15 cellular contexts compared by ENCODE assay signal in the genomic region with DNA sequence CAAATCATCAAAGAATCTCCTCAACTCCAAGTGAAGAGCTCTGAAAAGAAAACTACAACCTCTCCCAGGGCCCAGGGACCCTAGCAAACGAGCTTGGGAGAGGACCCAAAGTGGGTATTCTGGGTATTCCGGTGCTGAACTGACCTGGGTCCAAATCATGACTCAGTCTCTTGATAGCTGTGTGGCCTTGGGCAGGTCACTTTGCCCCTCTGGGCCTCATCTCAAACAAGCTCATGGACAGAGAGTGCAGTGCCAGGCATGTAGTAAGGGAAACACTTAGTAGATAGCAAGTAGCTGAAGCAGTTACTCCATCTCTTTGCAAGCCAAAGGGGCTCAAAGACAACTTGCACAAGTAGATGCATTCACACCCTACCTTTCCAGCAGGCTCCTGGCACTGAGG. TPM values are rescaled to one million over a fixed set of nuclear protein-coding genes. Genes with fewer than 3 reads are reported as not detected.
DNase-seq lines count a peak whose midpoint lies in the region; ATAC-seq and TF ChIP-seq lines count a peak whose summit lies in the region.
"Had no signal": no experiment of that assay in that cellular context is flagged by ENCODE, and none has a peak within 500 bp of the region (broad histone marks: within the 10 kb centered on the region; RNA-seq: fewer than 3 reads in every experiment).

No MANE protein-coding gene starts in this region.

- peak overlapping the region; percentile 89 for H2AFZ ChIP-seq in neural progenitor cell (replicated peaks)
- H2AFZ ChIP-seq: PC-9 had no signal

- H3K79me2 ChIP-seq in neural progenitor cell (ENCODE audit: low read depth) = no peaks in the 10 kb centered on the region

- no peak for ATAC-seq in HG03520 (IDR thresholded peaks at IDR 0.05; ENCODE audit: unreplicated experiment)

- H3K36me3 ChIP-seq in BE2C (no peaks in the 10 kb centered on the region), HEK293 (ENCODE audit: control insufficient read depth in 2 of 2, insufficient read depth in 1 of 2, low read length in 2 of 2) (no peaks in the 10 kb centered on the region), neural progenitor cell (no peaks in the 10 kb centered on the region), H7 (replicated peaks; ENCODE audit: control insufficient read depth, insufficient read depth, low read length) (no peaks in the 10 kb centered on the region)

- no peaks in the 10 kb centered on the region for H3F3A ChIP-seq in neural progenitor cell (ENCODE audit: low read depth)

- POLR2A ChIA-PET in HEK293 (lab: Yijun Ruan, JAX) = no interaction called here

- H4K20me1 ChIP-seq in neural progenitor cell (ENCODE audit: low read depth) = no peaks in the 10 kb centered on the region

- peak overlapping the region; percentile 72 for H3K27ac Mint-ChIP-seq in neural progenitor cell
- no peak overlapping the region for H3K27ac Mint-ChIP-seq in glutamatergic neuron (ENCODE audit: unreplicated experiment)

- H3K9me3 ChIP-seq in BE2C (no peaks in the 10 kb centered on the region), HEK293 (ENCODE audit: control insufficient read depth, insufficient read depth, low read depth, low read length) (no peaks in the 10 kb centered on the region), neural progenitor cell (ENCODE audit: low read depth) (no peaks in the 10 kb centered on the region)

- H3K9ac ChIP-seq in neural progenitor cell = no peak overlapping the region

- H3K27me3 ChIP-seq in BE2C (no peaks in the 10 kb centered on the region), neural progenitor cell (no peaks in the 10 kb centered on the region), H7 (ENCODE audit: control insufficient read depth, insufficient read depth, low read length) (no peaks in the 10 kb centered on the region)

- DNase-seq in BE2C (peak; percentile 1), caudate nucleus (lab: John Stamatoyannopoulos, UW) (no peak), neural progenitor cell (ENCODE audit: low spot score) (no peak), H7 (no peak), glutamatergic neuron (no peak)
- no peak for DNase-seq in stimulated activated CD4-positive, alpha-beta T cell treated with anti-CD3 and anti-CD28 coated beads, Interleukin-15, amount 100 ng/mL, for 24 hours
- DNase-seq: CD4-positive, alpha-beta memory T cell; IMR-90; NCI-H1048; PC-9 had no signal

- H3K27me3 Mint-ChIP-seq in neural progenitor cell (ENCODE audit: insufficient read depth, low read depth) (peaks cover 13% of the 10 kb centered on the region), glutamatergic neuron (ENCODE audit: unreplicated experiment) (peaks cover 3% of the 10 kb centered on the region)
- H3K27me3 Mint-ChIP-seq: CD4-positive, alpha-beta memory T cell had no signal

- peaks cover 40% of the 10 kb centered on the region for H3K4me1 ChIP-seq in BE2C
- H3K4me1 ChIP-seq in HEK293 (ENCODE audit: control insufficient read depth, insufficient read depth, low read length) = no peaks in the 10 kb centered on the region
- H3K4me1 ChIP-seq in neural progenitor cell = peaks cover 28% of the 10 kb centered on the region

- H3K4me3 Mint-ChIP-seq in neural progenitor cell (no peak overlapping the region), glutamatergic neuron (ENCODE audit: unreplicated experiment) (no peak overlapping the region)

- no peak overlapping the region for H3K4me2 ChIP-seq in neural progenitor cell
- H3K4me2 ChIP-seq: PC-9 had no signal

- H3K4me1 Mint-ChIP-seq in neural progenitor cell (peaks cover 65% of the 10 kb centered on the region), glutamatergic neuron (ENCODE audit: low read depth, unreplicated experiment) (peaks cover 28% of the 10 kb centered on the region)

- H3K27ac ChIP-seq in HEK293 (ENCODE audit: extremely low read depth, low read depth, low read length) (no peak overlapping the region), caudate nucleus (ENCODE audit: low read depth, low read length) (peak overlapping the region; percentile 95), neural progenitor cell (no peak overlapping the region)
- H3K27ac ChIP-seq: PC-9, SK-N-MC had no signal

- H3K4me3 ChIP-seq in BE2C (ENCODE audit: low read depth, low read length) = no peak overlapping the region
- H3K4me3 ChIP-seq in HEK293 (ENCODE audit: low read depth, low read length) = no peak overlapping the region
- H3K4me3 ChIP-seq in neural progenitor cell = no peak overlapping the region
- H3K4me3 ChIP-seq in H7 (ENCODE audit: insufficient read depth, low read depth, low read length) = no peak overlapping the region
- H3K4me3 ChIP-seq: PC-9, SK-N-MC had no signal

- TF ChIP-seq CTCF in BE2C (IDR thresholded peaks at IDR 0.05; ENCODE audit: low read depth, low read length) (no peak), HEK293 (tag by site-specific recombination; IDR thresholded peaks at IDR 0.05) (no peak), neural progenitor cell (IDR thresholded peaks at IDR 0.05) (no peak), glutamatergic neuron (IDR thresholded peaks at IDR 0.05; ENCODE audit: partially characterized antibody, unreplicated experiment) (no peak)

- CTCF ChIA-PET in HEK293 (lab: Yijun Ruan, JAX) = interaction anchor here (1.0 kb wide), 2 partner anchors 9 to 14 kb away, joined by 3 to 8 read pairs; no protein-coding TSS in a partner anchor

- H3K36me3 Mint-ChIP-seq in neural progenitor cell (no peaks in the 10 kb centered on the region), glutamatergic neuron (ENCODE audit: unreplicated experiment) (no peaks in the 10 kb centered on the region)
- H3K36me3 Mint-ChIP-seq: CD4-positive, alpha-beta memory T cell had no signal

- H3K9me3 Mint-ChIP-seq in neural progenitor cell (no peaks in the 10 kb centered on the region), glutamatergic neuron (ENCODE audit: unreplicated experiment) (peaks cover 7% of the 10 kb centered on the region)
- H3K9me3 Mint-ChIP-seq: CD4-positive, alpha-beta memory T cell had no signal

TF ChIP-seq in HEK293, 187 proteins besides CTCF, POLR2A, EP300 and RAD21:
- TF ChIP-seq, protein P1, sequence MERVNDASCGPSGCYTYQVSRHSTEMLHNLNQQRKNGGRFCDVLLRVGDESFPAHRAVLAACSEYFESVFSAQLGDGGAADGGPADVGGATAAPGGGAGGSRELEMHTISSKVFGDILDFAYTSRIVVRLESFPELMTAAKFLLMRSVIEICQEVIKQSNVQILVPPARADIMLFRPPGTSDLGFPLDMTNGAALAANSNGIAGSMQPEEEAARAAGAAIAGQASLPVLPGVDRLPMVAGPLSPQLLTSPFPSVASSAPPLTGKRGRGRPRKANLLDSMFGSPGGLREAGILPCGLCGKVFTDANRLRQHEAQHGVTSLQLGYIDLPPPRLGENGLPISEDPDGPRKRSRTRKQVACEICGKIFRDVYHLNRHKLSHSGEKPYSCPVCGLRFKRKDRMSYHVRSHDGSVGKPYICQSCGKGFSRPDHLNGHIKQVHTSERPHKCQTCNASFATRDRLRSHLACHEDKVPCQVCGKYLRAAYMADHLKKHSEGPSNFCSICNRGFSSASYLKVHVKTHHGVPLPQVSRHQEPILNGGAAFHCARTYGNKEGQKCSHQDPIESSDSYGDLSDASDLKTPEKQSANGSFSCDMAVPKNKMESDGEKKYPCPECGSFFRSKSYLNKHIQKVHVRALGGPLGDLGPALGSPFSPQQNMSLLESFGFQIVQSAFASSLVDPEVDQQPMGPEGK (tag by site-specific recombination; IDR thresholded peaks at IDR 0.05) = no peak
- TF ChIP-seq ZNF768 (tag by site-specific recombination; IDR thresholded peaks at IDR 0.05) = 0 out of 2 replicates have a peak, but pooled peaks have one; percentile 29
- TF ChIP-seq ZNF366 (tag by site-specific recombination; conservative IDR thresholded peaks at IDR 0.05) = no peak

RNA-seq across cellular contexts. Expression of gene ACSL6, which starts 12.4 kb away (rescaled TPM):
- 1.9 TPM for polyA plus RNA-seq in BE2C (2012; ENCODE audit: insufficient read depth, insufficient read length, low read depth)
- total RNA-seq in neural progenitor cell (ENCODE audit: low replicate concordance) = not detected in 2 replicates
- total RNA-seq in H7 (2014; rRNA removed; shearing (Covaris generic)) = 0.28 and 0.85 TPM in 2 replicates
- 8.1 TPM for total RNA-seq in glutamatergic neuron (ENCODE audit: unreplicated experiment)
- total RNA-seq: A673, IMR-90, PC-9 had no signal
- polyA plus RNA-seq: IMR-90 had no signal

RNA-seq across cellular contexts. Expression of gene MEIKIN, which starts 53.6 kb away (rescaled TPM):
- polyA plus RNA-seq in BE2C (2012; ENCODE audit: insufficient read depth, insufficient read length, low read depth) = not detected
- total RNA-seq in neural progenitor cell (ENCODE audit: low replicate concordance) = not detected in 2 replicates
- total RNA-seq in H7 (2014; rRNA removed; shearing (Covaris generic)) = not detected in 2 replicates
- not detected for total RNA-seq in glutamatergic neuron (ENCODE audit: unreplicated experiment)
- total RNA-seq: A673, H4, IMR-90, PC-9 had no signal
- polyA plus RNA-seq: CD4-positive, alpha-beta memory T cell; IMR-90 had no signal
